In genomic region chr4:47145630-47146029, GRCh38 we compare ENCODE assay signal across 8 cellular contexts.
DNase-seq lines count a peak whose midpoint lies in the region; ATAC-seq and TF ChIP-seq lines count a peak whose summit lies in the region.

No MANE protein-coding gene starts in this region.

- H3K4me2 ChIP-seq in smooth muscle cell: no peak overlapping the region

- ATAC-seq in GM18505 (IDR thresholded peaks at IDR 0.05; ENCODE audit: unreplicated experiment): peak; percentile 100
- peak; percentile 98 for ATAC-seq in GM21717 (IDR thresholded peaks at IDR 0.05; ENCODE audit: unreplicated experiment)
- peak; percentile 78 for ATAC-seq in foreskin keratinocyte

- H3K27ac ChIP-seq in foreskin keratinocyte (no peak overlapping the region), smooth muscle cell (ENCODE audit: low read depth) (no peak overlapping the region), right atrium auricular region (no peak overlapping the region)

- 29% methylated on average over 4 of the region's 4 CpGs for WGBS in smooth muscle cell (ENCODE audit: low lambda C conversion rate)

- DNase-seq in HT1080 (ENCODE audit: low read depth) (peak; percentile 78), foreskin keratinocyte (peak; percentile 42 to 62), NCI-H2227 treated with DMSO at 0.1 percent for 48 hours (lab: John Stamatoyannopoulos, UW) (no peak), smooth muscle cell (lab: John Stamatoyannopoulos, UW; ENCODE audit: unreplicated experiment) (no peak), right atrium auricular region (ENCODE audit: low spot score) (no peak)
- no peak for DNase-seq in stimulated activated CD4-positive, alpha-beta T cell treated with anti-CD3 and anti-CD28 coated beads, Interleukin-4, amount 100 ng/mL, for 24 hours

- no peak overlapping the region for H2AFZ ChIP-seq in smooth muscle cell (ENCODE audit: low read depth)

- H3K9me3 ChIP-seq in smooth muscle cell (replicated peaks; ENCODE audit: low read depth) (no peaks in the 10 kb centered on the region), right atrium auricular region (no peaks in the 10 kb centered on the region)

- peaks cover 16% of the 10 kb centered on the region for H3K27me3 ChIP-seq in foreskin keratinocyte
- no peaks in the 10 kb centered on the region for H3K27me3 ChIP-seq in smooth muscle cell (ENCODE audit: low read depth)
- no peaks in the 10 kb centered on the region for H3K27me3 ChIP-seq in right atrium auricular region

- H3F3A ChIP-seq in smooth muscle cell (ENCODE audit: low read depth): no peaks in the 10 kb centered on the region

- H3K4me3 ChIP-seq in smooth muscle cell (no peak overlapping the region), right atrium auricular region (no peak overlapping the region)

- H3K79me2 ChIP-seq in smooth muscle cell (ENCODE audit: low read depth): no peaks in the 10 kb centered on the region

- TF ChIP-seq CTCF in foreskin keratinocyte (conservative IDR thresholded peaks at IDR 0.05): no peak
- no peak for TF ChIP-seq CTCF in smooth muscle cell (IDR thresholded peaks at IDR 0.05; ENCODE audit: borderline replicate concordance, insufficient read depth, poor library complexity, severe bottlenecking)
- TF ChIP-seq CTCF in right atrium auricular region (IDR thresholded peaks at IDR 0.05): no peak

- H3K4me1 ChIP-seq in foreskin keratinocyte (no peaks in the 10 kb centered on the region), smooth muscle cell (ENCODE audit: low read depth) (no peaks in the 10 kb centered on the region), right atrium auricular region (peaks cover 0 to 3% of the 10 kb centered on the region in 2 donors)

- TF ChIP-seq POLR2A in GM18505 (IDR thresholded peaks at IDR 0.05; ENCODE audit: borderline replicate concordance, extremely low read depth, insufficient read depth, insufficient read length): no peak

- no peaks in the 10 kb centered on the region for H4K20me1 ChIP-seq in smooth muscle cell (ENCODE audit: low read depth)

- H3K36me3 ChIP-seq in smooth muscle cell (ENCODE audit: low read depth): no peaks in the 10 kb centered on the region
- no peaks in the 10 kb centered on the region for H3K36me3 ChIP-seq in right atrium auricular region

- H3K9ac ChIP-seq in smooth muscle cell (ENCODE audit: low read depth): no peak overlapping the region

Comparison
In these comparisons a context has a peak if more than half of its experiments do, and no peak if none do; other contexts are left out.
1. DNase-seq: peak in HT1080 (single experiment) and foreskin keratinocyte (2 of 2); none in NCI-H2227 treated with DMSO at 0.1 percent for 48 hours (single experiment), smooth muscle cell (single experiment), right atrium auricular region (single experiment) and stimulated activated CD4-positive, alpha-beta T cell treated with anti-CD3 and anti-CD28 coated beads, Interleukin-4, amount 100 ng/mL, for 24 hours (single experiment).
2. Peak in every context shown above with its lines, with median percentiles within 50 percentile points of each other: ATAC-seq.